Comparison of ENCODE assay signal across 8 cellular contexts in genomic region chr14:103713304-103714062, GRCh38. TPM values are rescaled to one million over a fixed set of nuclear protein-coding genes. Genes with fewer than 3 reads are reported as not detected.
DNase-seq lines count a peak whose midpoint lies in the region; ATAC-seq and TF ChIP-seq lines count a peak whose summit lies in the region.

No MANE protein-coding gene starts in this region.

- H3K4me2 ChIP-seq in skeletal muscle satellite cell (ENCODE audit: low read length) = peak overlapping the region; percentile 84

- intact Hi-C loops in Panc1 (cut with micrococcal nuclease; ENCODE audit: unreplicated experiment) = no loop called here

- peaks cover 61% of the 10 kb centered on the region for H3K36me3 Mint-ChIP-seq in activated T-cell treated with anti-CD3 and anti-CD28 coated beads, Interleukin-2, amount 50 U/mL, for 24 hours (ENCODE audit: low read depth)
- peaks cover 5% of the 10 kb centered on the region for H3K36me3 Mint-ChIP-seq in effector memory CD8-positive, alpha-beta T cell (ENCODE audit: insufficient read depth)

- H3K27me3 Mint-ChIP-seq in activated T-cell treated with anti-CD3 and anti-CD28 coated beads, Interleukin-2, amount 50 U/mL, for 24 hours = no peaks in the 10 kb centered on the region
- H3K27me3 Mint-ChIP-seq in effector memory CD8-positive, alpha-beta T cell = no peaks in the 10 kb centered on the region

- CTCF ChIA-PET in Panc1 (lab: Charles Lee) = no interaction called here

- H3K4me3 ChIP-seq in Panc1 (ENCODE audit: low read depth in 2 of 2, low read length in 2 of 2) = no peak overlapping the region
- no peak overlapping the region for H3K4me3 ChIP-seq in skeletal muscle satellite cell (ENCODE audit: low read length)

- no peak for TF ChIP-seq CTCF in Panc1 (IDR thresholded peaks at IDR 0.05)

- no peak for ATAC-seq in Panc1
- ATAC-seq in effector memory CD8-positive, alpha-beta T cell (replicated peaks) = no peak
- no peak for ATAC-seq in HG02981 (IDR thresholded peaks at IDR 0.05; ENCODE audit: unreplicated experiment)

- POLR2A ChIA-PET in Panc1 (lab: Charles Lee) = no interaction called here

- peaks cover 51% of the 10 kb centered on the region for H3K4me1 Mint-ChIP-seq in activated T-cell treated with anti-CD3 and anti-CD28 coated beads, Interleukin-2, amount 50 U/mL, for 24 hours (ENCODE audit: low read depth)
- H3K4me1 Mint-ChIP-seq in effector memory CD8-positive, alpha-beta T cell (ENCODE audit: low read depth in 2 of 2) = peaks cover 23 to 27% of the 10 kb centered on the region in 2 donors

- BruUV-seq in Panc1 (replicated peaks; lab: Mats Ljungman, UMichigan) = no TSS peak

- peak overlapping the region; percentile 96 for H3K27ac Mint-ChIP-seq in activated T-cell treated with anti-CD3 and anti-CD28 coated beads, Interleukin-2, amount 50 U/mL, for 24 hours
- H3K27ac Mint-ChIP-seq in effector memory CD8-positive, alpha-beta T cell = peak overlapping the region in 1 of 2 donors; percentile 92

- in situ Hi-C loops in Panc1 (cut with HindIII; ENCODE audit: low pct_unique_long_range_greater_than_20kb, low sequenced_read_pairs) = no loop called here

- H3K9me3 ChIP-seq in Panc1 (ENCODE audit: control insufficient read depth, insufficient read depth, low read depth, low read length) (no peaks in the 10 kb centered on the region), skeletal muscle satellite cell (replicated peaks; ENCODE audit: low read length) (no peaks in the 10 kb centered on the region)

- peak overlapping the region; percentile 68; the same call in 1 of the 2 replicates for H3K27ac ChIP-seq in Panc1 (ENCODE audit: low read length)

- DNase-seq in activated T-cell treated with anti-CD3 and anti-CD28 coated beads, Interleukin-2, amount 50 U/mL, for 24 hours = no peak
- no peak for DNase-seq in activated T-cell treated with anti-CD3 and anti-CD28 coated beads, Interleukin-2, amount 50 U/mL, for 1 hour
- DNase-seq in Panc1 (ENCODE audit: low read depth, low spot score) = no peak
- DNase-seq in effector memory CD8-positive, alpha-beta T cell = no peak
- DNase-seq in DMS153 (lab: John Stamatoyannopoulos, UW) = no peak
- DNase-seq in GM03348 (ENCODE audit: low spot score) = no peak

- peaks cover 12% of the 10 kb centered on the region for H3K4me1 ChIP-seq in Panc1 (ENCODE audit: control insufficient read depth, insufficient read depth, low read length)
- peaks cover 61% of the 10 kb centered on the region for H3K4me1 ChIP-seq in skeletal muscle satellite cell (ENCODE audit: control insufficient read depth, insufficient read depth, low read length)

- H3K4me3 Mint-ChIP-seq in activated T-cell treated with anti-CD3 and anti-CD28 coated beads, Interleukin-2, amount 50 U/mL, for 24 hours = peak overlapping the region; percentile 85
- peak overlapping the region; percentile 88 to 93 for H3K4me3 Mint-ChIP-seq in effector memory CD8-positive, alpha-beta T cell

- H3K27me3 ChIP-seq in Panc1 (ENCODE audit: control insufficient read depth, insufficient read depth, low read length) (no peaks in the 10 kb centered on the region), skeletal muscle satellite cell (ENCODE audit: control insufficient read depth, insufficient read depth, low read length) (no peaks in the 10 kb centered on the region)

- H3K9me3 Mint-ChIP-seq in activated T-cell treated with anti-CD3 and anti-CD28 coated beads, Interleukin-2, amount 50 U/mL, for 24 hours = no peaks in the 10 kb centered on the region
- no peaks in the 10 kb centered on the region for H3K9me3 Mint-ChIP-seq in effector memory CD8-positive, alpha-beta T cell

- no peaks in the 10 kb centered on the region; the same call in 1 of the 2 replicates for H3K36me3 ChIP-seq in Panc1 (ENCODE audit: control insufficient read depth, insufficient read depth, low read length)
- peaks cover 12% of the 10 kb centered on the region for H3K36me3 ChIP-seq in skeletal muscle satellite cell (ENCODE audit: insufficient read depth, low read length)

- peak overlapping the region; percentile 3 for H3K9ac ChIP-seq in skeletal muscle satellite cell (ENCODE audit: low read depth, low read length)

RNA-seq across cellular contexts. Expression of gene XRCC3, which starts 1.8 kb away (rescaled TPM):
- total RNA-seq in Panc1 (2021; ENCODE audit: unreplicated experiment) = 36.8 TPM
- 17.2 TPM for polyA plus RNA-seq in Panc1 (2012; ENCODE audit: insufficient read length)
- 13.7 and 15.9 TPM in 2 replicates for total RNA-seq in skeletal muscle satellite cell (2012; rRNA removed)

RNA-seq across cellular contexts. Expression of gene ZFYVE21, which starts 2.1 kb away (rescaled TPM):
- 41.8 TPM for total RNA-seq in Panc1 (2021; ENCODE audit: unreplicated experiment)
- polyA plus RNA-seq in Panc1 (2012; ENCODE audit: insufficient read length) = 41.5 TPM
- 33.0 and 34.5 TPM in 2 replicates for total RNA-seq in skeletal muscle satellite cell (2012; rRNA removed)
